In the genomic region with DNA sequence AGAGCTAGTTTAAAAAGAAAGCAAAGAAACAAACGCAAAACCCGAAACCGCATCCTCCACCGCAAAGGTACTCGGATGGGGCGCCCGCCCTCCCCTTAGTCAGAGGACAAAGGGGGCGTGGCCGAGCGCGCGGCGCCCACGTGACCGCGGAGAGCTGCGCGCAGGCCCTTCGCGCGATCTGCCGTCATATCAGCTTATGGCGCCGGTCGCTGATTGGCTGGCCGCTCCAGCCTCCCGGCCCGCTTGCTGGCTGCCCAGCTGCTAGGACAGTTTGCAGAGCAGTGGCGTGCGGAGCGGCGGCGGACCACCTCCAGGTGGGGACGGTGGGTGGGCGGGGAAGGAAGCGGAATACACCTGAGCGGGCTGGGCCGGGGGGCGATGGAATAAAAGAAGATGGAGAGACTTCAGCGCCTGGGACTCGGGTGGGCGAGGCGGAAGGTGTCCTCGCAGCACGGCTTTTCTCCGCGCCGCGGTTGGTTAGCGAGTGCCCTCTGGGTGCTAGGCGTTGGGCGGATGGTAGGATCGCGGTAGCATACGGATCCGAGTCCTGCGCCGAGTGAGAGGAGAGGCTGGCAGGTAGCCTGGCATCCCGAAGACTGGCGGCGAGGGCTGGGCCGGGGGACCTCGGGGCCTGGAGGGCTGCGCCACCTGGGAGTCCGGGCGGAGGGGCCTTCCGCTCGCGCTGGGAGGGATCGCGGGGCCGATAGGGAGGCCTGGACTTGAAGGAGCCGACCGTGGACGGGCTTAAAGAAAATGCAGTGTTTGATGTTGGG, we compare ENCODE assay signal across 1 cellular context.
TF ChIP-seq lines count a peak whose summit lies in the region.

A gene with protein sequence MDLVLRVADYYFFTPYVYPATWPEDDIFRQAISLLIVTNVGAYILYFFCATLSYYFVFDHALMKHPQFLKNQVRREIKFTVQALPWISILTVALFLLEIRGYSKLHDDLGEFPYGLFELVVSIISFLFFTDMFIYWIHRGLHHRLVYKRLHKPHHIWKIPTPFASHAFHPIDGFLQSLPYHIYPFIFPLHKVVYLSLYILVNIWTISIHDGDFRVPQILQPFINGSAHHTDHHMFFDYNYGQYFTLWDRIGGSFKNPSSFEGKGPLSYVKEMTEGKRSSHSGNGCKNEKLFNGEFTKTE (plus strand): TSS at position 269 of the 773 bp plus-strand sequence. CDS start 10,605 bp downstream, outside the sequence.

TF ChIP-seq in HepG2, 621 proteins besides CTCF, POLR2A, EP300 and RAD21 (continued from another document and continues in another):
- TF ChIP-seq, protein P1, sequence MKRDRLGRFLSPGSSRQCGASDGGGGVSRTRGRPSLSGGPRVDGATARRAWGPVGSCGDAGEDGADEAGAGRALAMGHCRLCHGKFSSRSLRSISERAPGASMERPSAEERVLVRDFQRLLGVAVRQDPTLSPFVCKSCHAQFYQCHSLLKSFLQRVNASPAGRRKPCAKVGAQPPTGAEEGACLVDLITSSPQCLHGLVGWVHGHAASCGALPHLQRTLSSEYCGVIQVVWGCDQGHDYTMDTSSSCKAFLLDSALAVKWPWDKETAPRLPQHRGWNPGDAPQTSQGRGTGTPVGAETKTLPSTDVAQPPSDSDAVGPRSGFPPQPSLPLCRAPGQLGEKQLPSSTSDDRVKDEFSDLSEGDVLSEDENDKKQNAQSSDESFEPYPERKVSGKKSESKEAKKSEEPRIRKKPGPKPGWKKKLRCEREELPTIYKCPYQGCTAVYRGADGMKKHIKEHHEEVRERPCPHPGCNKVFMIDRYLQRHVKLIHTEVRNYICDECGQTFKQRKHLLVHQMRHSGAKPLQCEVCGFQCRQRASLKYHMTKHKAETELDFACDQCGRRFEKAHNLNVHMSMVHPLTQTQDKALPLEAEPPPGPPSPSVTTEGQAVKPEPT (CRISPR knock-in tag; IDR thresholded peaks at IDR 0.05; ENCODE audit: low read depth), result 0 out of 2 replicates have a peak, but pooled peaks have one; percentile 14
- no peak for TF ChIP-seq SP1 (IDR thresholded peaks at IDR 0.05)
- TF ChIP-seq SP1 (CRISPR knock-in tag; IDR thresholded peaks at IDR 0.05), result peak; percentile 80
- TF ChIP-seq, protein P2, sequence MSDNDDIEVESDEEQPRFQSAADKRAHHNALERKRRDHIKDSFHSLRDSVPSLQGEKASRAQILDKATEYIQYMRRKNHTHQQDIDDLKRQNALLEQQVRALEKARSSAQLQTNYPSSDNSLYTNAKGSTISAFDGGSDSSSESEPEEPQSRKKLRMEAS (IDR thresholded peaks at IDR 0.05), result peak; percentile 84
- no peak for TF ChIP-seq ZNF143 (CRISPR knock-in tag; IDR thresholded peaks at IDR 0.05)
- peak; percentile 87 for TF ChIP-seq ZBTB7B (CRISPR knock-in tag; IDR thresholded peaks at IDR 0.05)
- TF ChIP-seq, protein P3, sequence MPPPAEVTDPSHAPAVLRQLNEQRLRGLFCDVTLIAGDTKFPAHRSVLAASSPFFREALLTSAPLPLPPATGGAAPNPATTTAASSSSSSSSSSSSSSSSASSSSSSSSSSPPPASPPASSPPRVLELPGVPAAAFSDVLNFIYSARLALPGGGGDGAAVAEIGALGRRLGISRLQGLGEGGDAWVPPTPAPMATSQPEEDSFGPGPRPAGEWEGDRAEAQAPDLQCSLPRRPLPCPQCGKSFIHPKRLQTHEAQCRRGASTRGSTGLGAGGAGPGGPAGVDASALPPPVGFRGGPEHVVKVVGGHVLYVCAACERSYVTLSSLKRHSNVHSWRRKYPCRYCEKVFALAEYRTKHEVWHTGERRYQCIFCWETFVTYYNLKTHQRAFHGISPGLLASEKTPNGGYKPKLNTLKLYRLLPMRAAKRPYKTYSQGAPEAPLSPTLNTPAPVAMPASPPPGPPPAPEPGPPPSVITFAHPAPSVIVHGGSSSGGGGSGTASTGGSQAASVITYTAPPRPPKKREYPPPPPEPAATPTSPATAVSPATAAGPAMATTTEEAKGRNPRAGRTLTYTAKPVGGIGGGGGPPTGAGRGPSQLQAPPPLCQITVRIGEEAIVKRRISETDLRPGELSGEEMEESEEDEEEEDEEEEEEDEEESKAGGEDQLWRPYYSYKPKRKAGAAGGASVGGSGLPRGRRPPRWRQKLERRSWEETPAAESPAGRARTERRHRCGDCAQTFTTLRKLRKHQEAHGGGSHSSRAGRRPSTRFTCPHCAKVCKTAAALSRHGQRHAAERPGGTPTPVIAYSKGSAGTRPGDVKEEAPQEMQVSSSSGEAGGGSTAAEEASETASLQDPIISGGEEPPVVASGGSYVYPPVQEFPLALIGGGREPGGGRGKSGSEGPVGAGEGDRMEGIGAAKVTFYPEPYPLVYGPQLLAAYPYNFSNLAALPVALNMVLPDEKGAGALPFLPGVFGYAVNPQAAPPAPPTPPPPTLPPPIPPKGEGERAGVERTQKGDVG (CRISPR knock-in tag; IDR thresholded peaks at IDR 0.05; ENCODE audit: borderline replicate concordance), result peak; percentile 30; the same call in 1 of the 2 replicates
- TF ChIP-seq, protein P4, sequence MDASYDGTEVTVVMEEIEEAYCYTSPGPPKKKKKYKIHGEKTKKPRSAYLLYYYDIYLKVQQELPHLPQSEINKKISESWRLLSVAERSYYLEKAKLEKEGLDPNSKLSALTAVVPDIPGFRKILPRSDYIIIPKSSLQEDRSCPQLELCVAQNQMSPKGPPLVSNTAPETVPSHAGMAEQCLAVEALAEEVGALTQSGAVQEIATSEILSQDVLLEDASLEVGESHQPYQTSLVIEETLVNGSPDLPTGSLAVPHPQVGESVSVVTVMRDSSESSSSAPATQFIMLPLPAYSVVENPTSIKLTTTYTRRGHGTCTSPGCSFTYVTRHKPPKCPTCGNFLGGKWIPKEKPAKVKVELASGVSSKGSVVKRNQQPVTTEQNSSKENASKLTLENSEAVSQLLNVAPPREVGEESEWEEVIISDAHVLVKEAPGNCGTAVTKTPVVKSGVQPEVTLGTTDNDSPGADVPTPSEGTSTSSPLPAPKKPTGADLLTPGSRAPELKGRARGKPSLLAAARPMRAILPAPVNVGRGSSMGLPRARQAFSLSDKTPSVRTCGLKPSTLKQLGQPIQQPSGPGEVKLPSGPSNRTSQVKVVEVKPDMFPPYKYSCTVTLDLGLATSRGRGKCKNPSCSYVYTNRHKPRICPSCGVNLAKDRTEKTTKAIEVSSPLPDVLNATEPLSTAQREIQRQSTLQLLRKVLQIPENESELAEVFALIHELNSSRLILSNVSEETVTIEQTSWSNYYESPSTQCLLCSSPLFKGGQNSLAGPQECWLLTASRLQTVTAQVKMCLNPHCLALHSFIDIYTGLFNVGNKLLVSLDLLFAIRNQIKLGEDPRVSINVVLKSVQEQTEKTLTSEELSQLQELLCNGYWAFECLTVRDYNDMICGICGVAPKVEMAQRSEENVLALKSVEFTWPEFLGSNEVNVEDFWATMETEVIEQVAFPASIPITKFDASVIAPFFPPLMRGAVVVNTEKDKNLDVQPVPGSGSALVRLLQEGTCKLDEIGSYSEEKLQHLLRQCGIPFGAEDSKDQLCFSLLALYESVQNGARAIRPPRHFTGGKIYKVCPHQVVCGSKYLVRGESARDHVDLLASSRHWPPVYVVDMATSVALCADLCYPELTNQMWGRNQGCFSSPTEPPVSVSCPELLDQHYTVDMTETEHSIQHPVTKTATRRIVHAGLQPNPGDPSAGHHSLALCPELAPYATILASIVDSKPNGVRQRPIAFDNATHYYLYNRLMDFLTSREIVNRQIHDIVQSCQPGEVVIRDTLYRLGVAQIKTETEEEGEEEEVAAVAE (CRISPR knock-in tag; IDR thresholded peaks at IDR 0.05; ENCODE audit: borderline replicate concordance), result 0 out of 2 replicates have a peak, but pooled peaks have one; percentile 48
- TF ChIP-seq, protein P5, sequence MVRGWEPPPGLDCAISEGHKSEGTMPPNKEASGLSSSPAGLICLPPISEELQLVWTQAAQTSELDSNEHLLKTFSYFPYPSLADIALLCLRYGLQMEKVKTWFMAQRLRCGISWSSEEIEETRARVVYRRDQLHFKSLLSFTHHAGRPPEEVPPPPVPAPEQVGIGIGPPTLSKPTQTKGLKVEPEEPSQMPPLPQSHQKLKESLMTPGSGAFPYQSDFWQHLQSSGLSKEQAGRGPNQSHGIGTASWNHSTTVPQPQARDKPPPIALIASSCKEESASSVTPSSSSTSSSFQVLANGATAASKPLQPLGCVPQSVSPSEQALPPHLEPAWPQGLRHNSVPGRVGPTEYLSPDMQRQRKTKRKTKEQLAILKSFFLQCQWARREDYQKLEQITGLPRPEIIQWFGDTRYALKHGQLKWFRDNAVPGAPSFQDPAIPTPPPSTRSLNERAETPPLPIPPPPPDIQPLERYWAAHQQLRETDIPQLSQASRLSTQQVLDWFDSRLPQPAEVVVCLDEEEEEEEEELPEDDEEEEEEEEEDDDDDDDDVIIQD (CRISPR knock-in tag; IDR thresholded peaks at IDR 0.05; ENCODE audit: low read depth), result 0 out of 2 replicates have a peak, but pooled peaks have one; percentile 43
- no peak; the same call in 1 of the 2 replicates for TF ChIP-seq MEIS1 (CRISPR knock-in tag; IDR thresholded peaks at IDR 0.05; ENCODE audit: borderline replicate concordance)
- TF ChIP-seq ZNF431 (CRISPR knock-in tag; IDR thresholded peaks at IDR 0.05; ENCODE audit: borderline replicate concordance, low read depth), result peak; percentile 53
- TF ChIP-seq SRY (CRISPR knock-in tag; IDR thresholded peaks at IDR 0.05), result 0 out of 2 replicates have a peak, but pooled peaks have one; percentile 80
- TF ChIP-seq ZNF329 (CRISPR knock-in tag; IDR thresholded peaks at IDR 0.05; ENCODE audit: low read depth), result peak; percentile 63; the same call in 1 of the 2 replicates
- peak; percentile 93 for TF ChIP-seq POLR2G (IDR thresholded peaks at IDR 0.05; ENCODE audit: low read depth, low read length)
- TF ChIP-seq KLF13 (CRISPR knock-in tag; IDR thresholded peaks at IDR 0.05), result no peak
- TF ChIP-seq ZNF235 (CRISPR knock-in tag; IDR thresholded peaks at IDR 0.05; ENCODE audit: borderline replicate concordance), result peak; percentile 63; the same call in 1 of the 2 replicates
- peak; percentile 87; the same call in 1 of the 2 replicates for TF ChIP-seq ZIK1 (CRISPR knock-in tag; IDR thresholded peaks at IDR 0.05; ENCODE audit: borderline replicate concordance, low read depth)
- TF ChIP-seq KDM5B (CRISPR knock-in tag; IDR thresholded peaks at IDR 0.05; ENCODE audit: borderline replicate concordance), result peak; percentile 89; the same call in 1 of the 2 replicates
- TF ChIP-seq ARNT (IDR thresholded peaks at IDR 0.05), result no peak
- TF ChIP-seq, protein P6, sequence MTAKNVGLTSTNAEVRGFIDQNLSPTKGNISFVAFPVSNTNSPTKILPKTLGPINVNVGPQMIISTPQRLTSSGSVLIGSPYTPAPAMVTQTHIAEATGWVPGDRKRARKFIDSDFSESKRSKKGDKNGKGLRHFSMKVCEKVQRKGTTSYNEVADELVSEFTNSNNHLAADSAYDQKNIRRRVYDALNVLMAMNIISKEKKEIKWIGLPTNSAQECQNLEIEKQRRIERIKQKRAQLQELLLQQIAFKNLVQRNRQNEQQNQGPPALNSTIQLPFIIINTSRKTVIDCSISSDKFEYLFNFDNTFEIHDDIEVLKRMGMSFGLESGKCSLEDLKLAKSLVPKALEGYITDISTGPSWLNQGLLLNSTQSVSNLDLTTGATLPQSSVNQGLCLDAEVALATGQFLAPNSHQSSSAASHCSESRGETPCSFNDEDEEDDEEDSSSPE (CRISPR knock-in tag; IDR thresholded peaks at IDR 0.05), result peak; percentile 75
- peak; percentile 76; the same call in 1 of the 2 replicates for TF ChIP-seq BRCA1 (CRISPR knock-in tag; IDR thresholded peaks at IDR 0.05)
- peak; percentile 21; the same call in 1 of the 2 replicates for TF ChIP-seq PPARG (CRISPR knock-in tag; conservative IDR thresholded peaks at IDR 0.05)
- no peak for TF ChIP-seq SNRNP70 (IDR thresholded peaks at IDR 0.05; ENCODE audit: low read depth, low read length)
- TF ChIP-seq ZNF20 (CRISPR knock-in tag; IDR thresholded peaks at IDR 0.05), result 0 out of 2 replicates have a peak, but pooled peaks have one; percentile 42
- peak; percentile 93 for TF ChIP-seq ZFX (CRISPR knock-in tag; IDR thresholded peaks at IDR 0.05; ENCODE audit: low read depth)
- peak; percentile 82 for TF ChIP-seq ERF (CRISPR knock-in tag; IDR thresholded peaks at IDR 0.05)
- peak; percentile 76 for TF ChIP-seq CREB1 (IDR thresholded peaks at IDR 0.05)
- TF ChIP-seq CREB1 (CRISPR knock-in tag; IDR thresholded peaks at IDR 0.05), result peak; percentile 87
- TF ChIP-seq, protein P7, sequence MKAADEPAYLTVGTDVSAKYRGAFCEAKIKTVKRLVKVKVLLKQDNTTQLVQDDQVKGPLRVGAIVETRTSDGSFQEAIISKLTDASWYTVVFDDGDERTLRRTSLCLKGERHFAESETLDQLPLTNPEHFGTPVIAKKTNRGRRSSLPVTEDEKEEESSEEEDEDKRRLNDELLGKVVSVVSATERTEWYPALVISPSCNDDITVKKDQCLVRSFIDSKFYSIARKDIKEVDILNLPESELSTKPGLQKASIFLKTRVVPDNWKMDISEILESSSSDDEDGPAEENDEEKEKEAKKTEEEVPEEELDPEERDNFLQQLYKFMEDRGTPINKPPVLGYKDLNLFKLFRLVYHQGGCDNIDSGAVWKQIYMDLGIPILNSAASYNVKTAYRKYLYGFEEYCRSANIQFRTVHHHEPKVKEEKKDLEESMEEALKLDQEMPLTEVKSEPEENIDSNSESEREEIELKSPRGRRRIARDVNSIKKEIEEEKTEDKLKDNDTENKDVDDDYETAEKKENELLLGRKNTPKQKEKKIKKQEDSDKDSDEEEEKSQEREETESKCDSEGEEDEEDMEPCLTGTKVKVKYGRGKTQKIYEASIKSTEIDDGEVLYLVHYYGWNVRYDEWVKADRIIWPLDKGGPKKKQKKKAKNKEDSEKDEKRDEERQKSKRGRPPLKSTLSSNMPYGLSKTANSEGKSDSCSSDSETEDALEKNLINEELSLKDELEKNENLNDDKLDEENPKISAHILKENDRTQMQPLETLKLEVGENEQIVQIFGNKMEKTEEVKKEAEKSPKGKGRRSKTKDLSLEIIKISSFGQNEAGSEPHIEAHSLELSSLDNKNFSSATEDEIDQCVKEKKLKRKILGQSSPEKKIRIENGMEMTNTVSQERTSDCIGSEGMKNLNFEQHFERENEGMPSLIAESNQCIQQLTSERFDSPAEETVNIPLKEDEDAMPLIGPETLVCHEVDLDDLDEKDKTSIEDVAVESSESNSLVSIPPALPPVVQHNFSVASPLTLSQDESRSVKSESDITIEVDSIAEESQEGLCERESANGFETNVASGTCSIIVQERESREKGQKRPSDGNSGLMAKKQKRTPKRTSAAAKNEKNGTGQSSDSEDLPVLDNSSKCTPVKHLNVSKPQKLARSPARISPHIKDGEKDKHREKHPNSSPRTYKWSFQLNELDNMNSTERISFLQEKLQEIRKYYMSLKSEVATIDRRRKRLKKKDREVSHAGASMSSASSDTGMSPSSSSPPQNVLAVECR (CRISPR knock-in tag; IDR thresholded peaks at IDR 0.05; ENCODE audit: borderline replicate concordance), result peak; percentile 83; the same call in 1 of the 2 replicates
- peak; percentile 91 for TF ChIP-seq HDAC1 (CRISPR knock-in tag; IDR thresholded peaks at IDR 0.05)
- peak; percentile 39; the same call in 1 of the 2 replicates for TF ChIP-seq KDM5A (IDR thresholded peaks at IDR 0.05; ENCODE audit: borderline replicate concordance, low read length)
- TF ChIP-seq RBFOX2 (IDR thresholded peaks at IDR 0.05; ENCODE audit: low read depth, low read length), result peak; percentile 95
- TF ChIP-seq KMT2A (CRISPR knock-in tag; IDR thresholded peaks at IDR 0.05), result peak; percentile 95
- TF ChIP-seq SCMH1 (CRISPR knock-in tag; IDR thresholded peaks at IDR 0.05; ENCODE audit: borderline replicate concordance), result no peak
